In the genomic region with DNA sequence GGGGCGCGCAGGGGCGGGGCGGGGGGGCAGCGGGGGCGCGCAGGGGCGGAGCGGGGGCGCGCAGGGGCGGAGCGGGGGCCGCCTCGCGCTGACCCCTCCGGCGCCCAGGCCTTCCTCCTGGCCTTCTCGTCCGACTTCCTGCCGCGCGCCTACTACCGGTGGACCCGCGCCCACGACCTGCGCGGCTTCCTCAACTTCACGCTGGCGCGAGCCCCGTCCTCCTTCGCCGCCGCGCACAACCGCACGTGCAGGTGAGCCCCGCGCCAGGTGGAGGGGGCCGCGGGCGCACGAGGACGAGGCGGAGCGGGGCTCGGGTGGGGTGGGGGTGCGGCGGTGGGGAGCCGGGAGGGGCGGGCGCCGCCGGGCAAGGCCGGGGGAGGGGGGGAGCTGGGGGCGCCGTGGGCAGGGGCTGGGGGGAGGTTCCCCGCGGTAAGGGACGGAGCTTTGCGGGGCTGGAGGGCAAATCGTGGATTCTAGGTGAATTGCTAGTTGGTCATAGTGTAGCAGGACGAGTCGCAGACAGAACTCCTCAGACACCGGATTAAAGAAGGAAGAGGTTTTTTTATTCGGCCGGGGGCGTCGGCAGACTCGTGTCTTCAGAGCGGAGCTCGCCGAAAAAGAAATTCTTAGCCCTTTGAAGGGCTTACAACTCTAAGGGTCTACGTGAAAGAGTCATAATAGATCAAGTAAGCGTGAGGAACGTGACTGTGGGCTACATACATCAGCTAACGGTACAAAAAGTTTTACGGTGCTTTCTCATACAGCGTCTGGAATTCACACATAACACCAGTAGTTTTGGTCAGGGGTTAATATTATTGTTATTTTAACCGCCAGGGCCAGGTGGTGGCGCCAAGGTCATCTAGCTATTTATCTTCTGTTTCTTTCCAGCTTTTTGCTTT, we compare ENCODE assay signal across 8 cellular contexts. TPM values are rescaled to one million over a fixed set of nuclear protein-coding genes. Genes with fewer than 3 reads are reported as not detected.
DNase-seq lines count a peak whose midpoint lies in the region; ATAC-seq, FAIRE-seq and TF ChIP-seq lines count a peak whose summit lies in the region.

No MANE protein-coding gene starts in this region.

- no peak for FAIRE-seq in K562 (lab: Jason Lieb, UNC)

- peak; percentile 12 to 35; a peak in 1 of 4 replicates for TF ChIP-seq RAD21 in K562 (CRISPR knock-in tag; conservative IDR thresholded peaks at IDR 0.05 in 1 of 2, IDR thresholded peaks at IDR 0.05 in 1 of 2)

- DNase-seq in CMK (ENCODE audit: low read depth) (peak; percentile 58), SKM-1 (lab: John Stamatoyannopoulos, UW; ENCODE audit: unreplicated experiment) (peak; percentile 37), K562 (ENCODE audit: extremely low read depth in 1 of 4, low spot score in 3 of 4) (peak; percentile 71 to 77 (median 76)), NCI-H187 (lab: John Stamatoyannopoulos, UW) (no peak)

- in situ Hi-C loops in K562 (cut with MboI) = no loop called here

- H3K36me3 ChIP-seq in K562 (ENCODE audit: control insufficient read depth, insufficient read depth, low read length) (0 out of 3 replicates have a peak, but pooled peaks cover 3% of the 10 kb centered on the region), iPS-18a (ENCODE audit: control insufficient read depth, low read depth, low read length) (no peaks in the 10 kb centered on the region)

- POLR2A ChIA-PET in K562 (lab: Yijun Ruan, JAX) = interaction anchor here (0.6 to 1.1 kb wide), 5 partner anchors 10 to 339 kb away, joined by 3 to 7 read pairs (median 3); no protein-coding TSS in a partner anchor

- TF ChIP-seq EP300 in K562 (IDR thresholded peaks at IDR 0.05; ENCODE audit: low read length) = no peak

- H3K4me1 ChIP-seq in K562 (replicated peaks in 1 of 2; ENCODE audit: control insufficient read depth in 2 of 2, insufficient read depth in 2 of 2, low read length in 2 of 2) (peaks cover 2 to 26% of the 10 kb centered on the region in 2 experiments; a peak in 3 of 5 replicates), iPS-18a (ENCODE audit: control insufficient read depth, low read depth, low read length) (peaks cover 6% of the 10 kb centered on the region)

- 2% methylated on average over 28 of the region's 83 CpGs for WGBS in K562 (ENCODE audit: insufficient coverage, low coverage, missing lambda C conversion rate)

- peak overlapping the region; percentile 54 for H3K4me3 ChIP-seq in K562
- peak overlapping the region; percentile 79 for H3K4me3 ChIP-seq in iPS-18a (ENCODE audit: low read length)
- H3K4me3 ChIP-seq in skin epidermis = peak overlapping the region; percentile 38 to 61 (median 50)

- H3K9me3 ChIP-seq in K562 (replicated peaks; ENCODE audit: control insufficient read depth, insufficient read depth, low read depth, low read length) (no peaks in the 10 kb centered on the region), iPS-18a (ENCODE audit: control insufficient read depth, low read depth, low read length) (no peaks in the 10 kb centered on the region)

- peak; percentile 44 for ATAC-seq in HG02763 (IDR thresholded peaks at IDR 0.05; ENCODE audit: unreplicated experiment)
- ATAC-seq in K562 = peak; percentile 79
- ATAC-seq in HG03025 (IDR thresholded peaks at IDR 0.05; ENCODE audit: low FRiP score, unreplicated experiment) = no peak

- H3K4me2 ChIP-seq in K562 (ENCODE audit: insufficient read depth, low read length) = peak overlapping the region; percentile 88

- peaks cover 5% of the 10 kb centered on the region; the same call in 1 of the 2 replicates for H4K20me1 ChIP-seq in K562 (replicated peaks; ENCODE audit: control insufficient read depth, insufficient read depth, low read length)

- intact Hi-C loops in K562 (cut with micrococcal nuclease) = loop anchor here (5.0 kb wide), 1 partner anchor 141 kb away; no protein-coding TSS in a partner anchor

- peak overlapping the region; percentile 76 to 86 for H3K9ac ChIP-seq in K562 (ENCODE audit: insufficient read depth in 1 of 2, low read depth in 2 of 2, low read length in 2 of 2)
- H3K9ac ChIP-seq in iPS-18a (ENCODE audit: low read length) = peak overlapping the region; percentile 48

- TF ChIP-seq CTCF in K562 (IDR thresholded peaks at IDR 0.05 in 2 of 3, conservative IDR thresholded peaks at IDR 0.05 in 1 of 3; ENCODE audit: insufficient read depth in 2 of 3, low read depth in 1 of 3, low read length in 3 of 3) = peak in 2 of 3 experiments; percentile 30 to 41; a peak in 4 of 6 replicates

- H2AFZ ChIP-seq in K562 (ENCODE audit: low read depth, low read length) = peak overlapping the region; percentile 88

- BruUV-seq in K562 (replicated peaks; lab: Mats Ljungman, UMichigan) = TSS peak; percentile 63

- H3K27me3 ChIP-seq in K562 (ENCODE audit: control insufficient read depth in 2 of 2, insufficient read depth in 2 of 2, low read length in 2 of 2) (peaks cover 0 to 17% of the 10 kb centered on the region in 2 experiments; a peak in 2 of 5 replicates), iPS-18a (ENCODE audit: control insufficient read depth, insufficient read depth, low read length) (no peaks in the 10 kb centered on the region)

- H3K27ac ChIP-seq in K562 (ENCODE audit: extremely low read depth, low read depth, low read length) = peak overlapping the region; percentile 76
- no peak overlapping the region for H3K27ac ChIP-seq in iPS-18a (ENCODE audit: low read length)
- peak overlapping the region in 10 of 21 experiments; percentile 0 to 79 (median 64) for H3K27ac ChIP-seq in skin epidermis

- H3K79me2 ChIP-seq in K562 (ENCODE audit: control insufficient read depth, insufficient read depth, low read length) = peaks cover 15% of the 10 kb centered on the region

- peaks cover 5% of the 10 kb centered on the region for H3K9me1 ChIP-seq in K562 (ENCODE audit: control insufficient read depth, insufficient read depth, low read length)

- no peak; the same call in 1 of the 2 replicates for TF ChIP-seq POLR2A in K562 (conservative IDR thresholded peaks at IDR 0.05)

- CTCF ChIA-PET in K562 (lab: Yijun Ruan, JAX; ENCODE audit: low intra/inter-chr PET ratio) = no interaction called here

TF ChIP-seq in K562, 482 proteins besides CTCF, POLR2A, EP300 and RAD21 (continues in another document):
- no peak for TF ChIP-seq HNRNPL (IDR thresholded peaks at IDR 0.05; ENCODE audit: low read depth, low read length)
- TF ChIP-seq RBBP5 (IDR thresholded peaks at IDR 0.05; ENCODE audit: borderline replicate concordance, insufficient read depth, low read length, poor library complexity, severe bottlenecking) = no peak
- peak; percentile 32; the same call in 1 of the 2 replicates for TF ChIP-seq MYC (IDR thresholded peaks at IDR 0.05; ENCODE audit: low read depth, low read length)
- TF ChIP-seq MYC (CRISPR knock-in tag; IDR thresholded peaks at IDR 0.05; ENCODE audit: borderline replicate concordance, low read depth) = no peak
- TF ChIP-seq, protein P1, sequence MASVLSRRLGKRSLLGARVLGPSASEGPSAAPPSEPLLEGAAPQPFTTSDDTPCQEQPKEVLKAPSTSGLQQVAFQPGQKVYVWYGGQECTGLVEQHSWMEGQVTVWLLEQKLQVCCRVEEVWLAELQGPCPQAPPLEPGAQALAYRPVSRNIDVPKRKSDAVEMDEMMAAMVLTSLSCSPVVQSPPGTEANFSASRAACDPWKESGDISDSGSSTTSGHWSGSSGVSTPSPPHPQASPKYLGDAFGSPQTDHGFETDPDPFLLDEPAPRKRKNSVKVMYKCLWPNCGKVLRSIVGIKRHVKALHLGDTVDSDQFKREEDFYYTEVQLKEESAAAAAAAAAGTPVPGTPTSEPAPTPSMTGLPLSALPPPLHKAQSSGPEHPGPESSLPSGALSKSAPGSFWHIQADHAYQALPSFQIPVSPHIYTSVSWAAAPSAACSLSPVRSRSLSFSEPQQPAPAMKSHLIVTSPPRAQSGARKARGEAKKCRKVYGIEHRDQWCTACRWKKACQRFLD (CRISPR knock-in tag; IDR thresholded peaks at IDR 0.05) = peak; percentile 87
- TF ChIP-seq CREB1 (IDR thresholded peaks at IDR 0.05) = no peak
- TF ChIP-seq CREB1 (CRISPR knock-in tag; IDR thresholded peaks at IDR 0.05) = 0 out of 2 replicates have a peak, but pooled peaks have one; percentile 14
- TF ChIP-seq TAF1 (IDR thresholded peaks at IDR 0.05; ENCODE audit: control insufficient read depth, extremely low read depth, insufficient read depth, low read length, severe bottlenecking) = peak; percentile 31
- peak; percentile 76 for TF ChIP-seq POLR2G (IDR thresholded peaks at IDR 0.05; ENCODE audit: low read depth, low read length)
- TF ChIP-seq ZNF766 (CRISPR knock-in tag; conservative IDR thresholded peaks at IDR 0.05) = peak; percentile 93
- 0 out of 2 replicates have a peak, but pooled peaks have one; percentile 73 for TF ChIP-seq NR3C1 (CRISPR knock-in tag; IDR thresholded peaks at IDR 0.05)
- TF ChIP-seq SMARCA4 (IDR thresholded peaks at IDR 0.05) = 0 out of 2 replicates have a peak, but pooled peaks have one; percentile 23
- peak; percentile 3; the same call in 1 of the 2 replicates for TF ChIP-seq ZFX (CRISPR knock-in tag; IDR thresholded peaks at IDR 0.05)

RNA-seq across cellular contexts. Expression of a gene that starts 29.9 kb away (rescaled TPM):
- total RNA-seq in K562 (2011; cell fraction: chromatin; rRNA removed; ENCODE audit: low replicate concordance) = 12.7 and 25.7 TPM in 2 replicates
- 12.8 and 13.2 TPM in 2 replicates for total RNA-seq in K562 (2011; cell fraction: nucleolus; rRNA removed)
- total RNA-seq in K562 (2011; cell fraction: nucleoplasm; rRNA removed) = 13.3 and 13.8 TPM in 2 replicates
- total RNA-seq in K562 (2014; rRNA removed) (1.3 and 1.7 TPM in 2 replicates), K562 (2014; rRNA removed; fragmentation: Illumina TruSeq; extraction: Trizol) (0.67 and 0.91 TPM in 2 replicates), K562 (2015; rRNA removed; fragmentation: Illumina TruSeq; extraction: Trizol) (1.1 TPM in 2 replicates), K562 (2021) (4.1 and 5.1 TPM in 2 replicates)
- polyA plus RNA-seq in K562 (2011; rRNA removed) (0.59 and 0.81 TPM in 2 replicates), K562 (2014; fragmentation: Illumina TruSeq; extraction: Trizol) (1.9 and 3.2 TPM in 2 replicates), K562 (2014; fragmentation: Nextera tagmentation; extraction: Ambion mirVana) (under 1 TPM; 0.28 to 0.46 TPM), K562 (2014; rRNA removed) (1.9 and 2.9 TPM in 2 replicates)
- polyA plus RNA-seq in K562 (2011; cell fraction: cytosol; rRNA removed) = 1.0 and 2.4 TPM in 2 replicates
- 2.5 and 4.8 TPM in 2 replicates for polyA plus RNA-seq in K562 (2011; cell fraction: nucleus; rRNA removed)
- 1.6 and 2.3 TPM in 2 replicates for polyA plus RNA-seq in K562 (2012)
- polyA minus RNA-seq in K562 (2011; rRNA and poly(A)+ RNA removed) = 0.75 and 1.7 TPM in 2 replicates
- polyA minus RNA-seq in K562 (2011; cell fraction: cytosol; rRNA and poly(A)+ RNA removed) = 3.9 and 4.2 TPM in 2 replicates
- polyA minus RNA-seq in K562 (2011; cell fraction: nucleus; rRNA and poly(A)+ RNA removed) = 2.3 and 3.2 TPM in 2 replicates

Comparison
In these comparisons a context has a peak if more than half of its experiments do, and no peak if none do; other contexts are left out.
1. DNase-seq: peak in CMK (single experiment), SKM-1 (single experiment) and K562 (4 of 4); none in NCI-H187 (0 of 2).
2. Peak in every context shown above with its lines, with median percentiles within 50 percentile points of each other: H3K4me3 ChIP-seq.